In the genomic region with DNA sequence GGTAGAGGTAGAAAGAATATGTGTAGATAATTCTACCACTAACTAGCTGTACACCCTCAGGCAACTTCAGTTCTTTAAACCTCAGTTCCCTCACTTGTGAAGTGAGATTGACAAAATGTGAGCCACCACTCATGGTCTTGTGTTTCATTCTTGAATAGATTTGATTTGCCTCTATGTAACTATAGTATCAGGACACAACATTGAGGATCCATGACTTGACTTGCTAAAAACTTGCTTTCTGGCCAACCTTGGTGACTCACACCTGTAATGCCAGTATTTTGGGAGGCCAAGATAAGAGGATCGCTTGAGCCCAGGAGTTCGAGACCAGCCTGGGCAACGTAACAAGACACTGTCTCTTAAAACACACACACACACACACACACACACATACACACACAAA, we compare ENCODE assay signal across 21 cellular contexts.
DNase-seq lines count a peak whose midpoint lies in the region; ATAC-seq and TF ChIP-seq lines count a peak whose summit lies in the region.
"Had no signal": no experiment of that assay in that cellular context is flagged by ENCODE, and none has a peak within 500 bp of the region (broad histone marks: within the 10 kb centered on the region; RNA-seq: fewer than 3 reads in every experiment).

No MANE protein-coding gene starts in this region.

- H3K4me1 Mint-ChIP-seq in MCF 10A (ENCODE audit: insufficient read depth, unreplicated experiment): no peaks in the 10 kb centered on the region
- H3K4me1 Mint-ChIP-seq: H9; neural crest cell; stimulated activated memory B cell treated with anti-CD40 and anti-IgM and Interleukin-4, amounts not matched to agents 10 μg/mL and 1 μg/mL and 100 μg/mL, for 72 hours; WTC11 had no signal

- BruUV-seq in MCF 10A (replicated peaks; lab: Mats Ljungman, UMichigan): no TSS peak

- H3K9ac ChIP-seq in muscle layer of colon (ENCODE audit: low read length): no peak overlapping the region

- TF ChIP-seq CTCF in MCF 10A (IDR thresholded peaks at IDR 0.05; ENCODE audit: unreplicated experiment) (no peak), breast epithelium (IDR thresholded peaks at IDR 0.05) (no peak), choroid plexus epithelial cell (conservative IDR thresholded peaks at IDR 0.05; ENCODE audit: low read depth, low read length) (no peak)

- peak; percentile 24 for DNase-seq in MCF 10A (ENCODE audit: unreplicated experiment)
- no peak for DNase-seq in breast epithelium (ENCODE audit: low spot score in 2 of 2)
- DNase-seq in choroid plexus epithelial cell (ENCODE audit: low read depth): peak; percentile 13
- no peak for DNase-seq in aorta
- DNase-seq in CD1c-positive myeloid dendritic cell (ENCODE audit: extremely low spot score): no peak
- DNase-seq: activated effector memory CD4-positive, alpha-beta T cell treated with Interleukin-2 at 50 U/mL for 16 hours; amygdala; CD4-positive, alpha-beta T cell; DND-41; H9; mesendoderm; NCI-H187 treated with DMSO at 0.1 percent for 48 hours; NCI-H510A treated with DMSO at 0.1 percent for 48 hours; OCI-M1 had no signal

- H3K27ac ChIP-seq in breast epithelium (peak overlapping the region in 1 of 2 donors; percentile 41), muscle layer of colon (ENCODE audit: low read depth, low read length) (peak overlapping the region; percentile 86), aorta (ENCODE audit: low read depth in 1 of 2, low read length in 2 of 2) (peak overlapping the region; percentile 20 to 95)
- H3K27ac ChIP-seq: 22Rv1 had no signal

- H3K4me3 ChIP-seq in breast epithelium: no peak overlapping the region
- H3K4me3 ChIP-seq in choroid plexus epithelial cell (ENCODE audit: low read depth, low read length): no peak overlapping the region
- H3K4me3 ChIP-seq in muscle layer of colon (ENCODE audit: low read depth in 1 of 2, low read length in 2 of 2): peak overlapping the region in 1 of 2 donors; percentile 46
- peak overlapping the region in 1 of 2 donors; percentile 31 for H3K4me3 ChIP-seq in aorta (ENCODE audit: low read length in 2 of 2)

- ATAC-seq in aorta (ENCODE audit: low FRiP score): no peak
- ATAC-seq in GM18907 (IDR thresholded peaks at IDR 0.05; ENCODE audit: unreplicated experiment): no peak
- ATAC-seq in HG03520 (IDR thresholded peaks at IDR 0.05; ENCODE audit: unreplicated experiment): no peak
- ATAC-seq: stimulated activated memory B cell treated with anti-CD40 and anti-IgM and Interleukin-4, amounts not matched to agents 10 μg/mL and 1 μg/mL and 100 μg/mL, for 72 hours; WTC11 had no signal

- WGBS in aorta, 2 donors: 14 to 22% methylated on average over 3 of the region's 3 CpGs

- H3K27me3 ChIP-seq in breast epithelium (no peaks in the 10 kb centered on the region), muscle layer of colon (ENCODE audit: control insufficient read depth in 1 of 2, insufficient read depth in 2 of 2, low read length in 2 of 2) (no peaks in the 10 kb centered on the region), aorta (ENCODE audit: control insufficient read depth in 1 of 2, insufficient read depth in 2 of 2, low read length in 1 of 2) (no peaks in the 10 kb centered on the region)

- peaks cover 54% of the 10 kb centered on the region for H3K36me3 Mint-ChIP-seq in MCF 10A (ENCODE audit: insufficient read depth, unreplicated experiment)

- H3K4me1 ChIP-seq in breast epithelium (no peaks in the 10 kb centered on the region), muscle layer of colon (ENCODE audit: insufficient read depth, low read length) (peaks cover 19% of the 10 kb centered on the region), aorta (ENCODE audit: control insufficient read depth in 1 of 2, insufficient read depth in 2 of 2, low read length in 2 of 2) (peaks cover 0 to 4% of the 10 kb centered on the region in 2 donors)

- no peaks in the 10 kb centered on the region for H3K27me3 Mint-ChIP-seq in MCF 10A (ENCODE audit: insufficient read depth, unreplicated experiment)
- H3K27me3 Mint-ChIP-seq: CD4-positive, alpha-beta T cell; stimulated activated memory B cell treated with anti-CD40 and anti-IgM and Interleukin-4, amounts not matched to agents 10 μg/mL and 1 μg/mL and 100 μg/mL, for 72 hours had no signal

- no peak overlapping the region for H3K4me3 Mint-ChIP-seq in MCF 10A (ENCODE audit: unreplicated experiment)
- H3K4me3 Mint-ChIP-seq: CD4-positive, alpha-beta T cell; H9; neural crest cell; stimulated activated memory B cell treated with anti-CD40 and anti-IgM and Interleukin-4, amounts not matched to agents 10 μg/mL and 1 μg/mL and 100 μg/mL, for 72 hours; WTC11 had no signal

- TF ChIP-seq POLR2A in breast epithelium (IDR thresholded peaks at IDR 0.05): no peak

- CTCF ChIA-PET in MCF 10A (lab: Yijun Ruan, JAX): interaction anchor here (0.7 kb wide), 1 partner anchor 331 kb away, joined by 3 read pairs; no protein-coding TSS in a partner anchor

- H3K36me3 ChIP-seq in breast epithelium: no peaks in the 10 kb centered on the region
- H3K36me3 ChIP-seq in muscle layer of colon (ENCODE audit: insufficient read depth, low read length): peaks cover 17% of the 10 kb centered on the region
- no peaks in the 10 kb centered on the region for H3K36me3 ChIP-seq in aorta (ENCODE audit: control insufficient read depth in 1 of 2, insufficient read depth in 2 of 2, low read length in 1 of 2)

- H3K9me3 ChIP-seq in breast epithelium (no peaks in the 10 kb centered on the region), muscle layer of colon (ENCODE audit: low read length) (no peaks in the 10 kb centered on the region), aorta (ENCODE audit: control insufficient read depth, low read length) (no peaks in the 10 kb centered on the region)

- H3K9me3 Mint-ChIP-seq in MCF 10A (ENCODE audit: unreplicated experiment): no peaks in the 10 kb centered on the region
- H3K9me3 Mint-ChIP-seq: CD4-positive, alpha-beta T cell; H9; neural crest cell; stimulated activated memory B cell treated with anti-CD40 and anti-IgM and Interleukin-4, amounts not matched to agents 10 μg/mL and 1 μg/mL and 100 μg/mL, for 72 hours; WTC11 had no signal

- intact Hi-C loops in MCF 10A (cut with micrococcal nuclease): no loop called here
- intact Hi-C loops in breast epithelium (cut with DNase I; ENCODE audit: low total_unique reads): no loop called here
- intact Hi-C loops in aorta (cut with DNase I): loop anchor here (5.0 to 10.0 kb wide), 3 partner anchors 35 to 115 kb away; partner anchors contain the start of gene FLNB (in 2 of the 2)

- no peak overlapping the region for H3K27ac Mint-ChIP-seq in MCF 10A (ENCODE audit: low read depth, unreplicated experiment)
- H3K27ac Mint-ChIP-seq: CD4-positive, alpha-beta T cell; H9; stimulated activated memory B cell treated with anti-CD40 and anti-IgM and Interleukin-4, amounts not matched to agents 10 μg/mL and 1 μg/mL and 100 μg/mL, for 72 hours; WTC11 had no signal

- POLR2A ChIA-PET in MCF 10A (lab: Yijun Ruan, JAX): no interaction called here

Comparison
In these comparisons a context has a peak if more than half of its experiments do, and no peak if none do; other contexts are left out.
1. DNase-seq: peak in MCF 10A (single experiment) and choroid plexus epithelial cell (single experiment); none in breast epithelium (0 of 2), aorta (0 of 2) and CD1c-positive myeloid dendritic cell (single experiment).
2. intact Hi-C loops: an anchor here in aorta (5.0 to 10.0 kb wide); none called in MCF 10A and breast epithelium.